11 cellular contexts compared by ENCODE assay signal in the genomic region with DNA sequence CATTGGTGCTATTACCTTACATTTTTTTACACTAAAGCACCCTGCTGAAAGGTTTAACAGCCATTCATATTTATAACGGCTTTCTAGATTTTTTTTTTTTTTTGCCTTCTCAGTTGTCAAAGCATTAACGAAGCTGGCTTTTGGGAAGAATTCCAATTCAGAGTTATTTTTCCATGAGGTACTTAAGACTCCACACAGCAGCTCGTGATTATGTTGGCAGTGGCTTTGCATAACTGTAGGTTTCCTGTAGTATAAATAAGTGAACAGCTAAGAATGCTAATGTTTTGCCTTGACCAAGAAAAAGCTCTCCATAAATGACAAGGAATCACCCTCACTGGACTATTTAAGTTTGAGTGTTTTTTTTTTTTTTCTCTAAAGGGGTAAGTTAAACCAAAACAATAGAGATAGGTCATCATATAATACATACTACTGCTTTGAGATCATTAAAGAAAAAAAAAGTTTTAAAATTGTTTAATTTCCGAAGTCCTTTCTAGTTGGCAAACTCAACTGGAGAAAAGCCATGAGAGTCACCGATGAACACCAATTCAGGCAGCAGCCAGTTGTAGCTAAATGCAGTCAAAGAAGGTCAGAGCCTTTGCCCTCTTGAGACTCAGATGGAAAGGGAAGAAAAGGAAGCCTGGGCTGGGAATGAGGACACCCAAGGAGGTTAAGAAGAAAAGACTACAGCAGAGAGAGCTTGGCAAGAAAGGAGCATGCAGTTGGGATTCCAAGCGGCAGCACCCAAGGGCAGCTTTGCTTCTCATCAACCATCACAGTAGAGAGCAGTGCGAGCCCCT.
DNase-seq lines count a peak whose midpoint lies in the region; ATAC-seq and TF ChIP-seq lines count a peak whose summit lies in the region.
"Had no signal": no experiment of that assay in that cellular context is flagged by ENCODE, and none has a peak within 500 bp of the region (broad histone marks: within the 10 kb centered on the region; RNA-seq: fewer than 3 reads in every experiment).

No MANE protein-coding gene starts in this region.

- H3K4me1 Mint-ChIP-seq in natural killer cell treated with Interleukin-12 subunit alpha and Interleukin-12 subunit beta and Interleukin-15 and Interleukin-18, amount 100 ng/mL, for 72 hours (ENCODE audit: low read depth in 2 of 2) = no peaks in the 10 kb centered on the region
- H3K4me1 Mint-ChIP-seq: activated naive CD4-positive, alpha-beta T cell treated with anti-CD3 and anti-CD28 coated beads, Interleukin-2, amount 50 U/mL, for 24 hours had no signal

- H3K27me3 Mint-ChIP-seq in natural killer cell treated with Interleukin-12 subunit alpha and Interleukin-12 subunit beta and Interleukin-15 and Interleukin-18, amount 100 ng/mL, for 72 hours = no peaks in the 10 kb centered on the region

- peaks cover 4% of the 10 kb centered on the region for H3K9me3 Mint-ChIP-seq in natural killer cell treated with Interleukin-12 subunit alpha and Interleukin-12 subunit beta and Interleukin-15 and Interleukin-18, amount 100 ng/mL, for 72 hours
- H3K9me3 Mint-ChIP-seq: activated naive CD4-positive, alpha-beta T cell treated with anti-CD3 and anti-CD28 coated beads, Interleukin-2, amount 50 U/mL, for 24 hours had no signal

- no peak for TF ChIP-seq CTCF in foreskin fibroblast (IDR thresholded peaks at IDR 0.05; ENCODE audit: low read depth, low read length)

- H3K4me3 Mint-ChIP-seq in natural killer cell treated with Interleukin-12 subunit alpha and Interleukin-12 subunit beta and Interleukin-15 and Interleukin-18, amount 100 ng/mL, for 72 hours = no peak overlapping the region
- H3K4me3 Mint-ChIP-seq: activated naive CD4-positive, alpha-beta T cell treated with anti-CD3 and anti-CD28 coated beads, Interleukin-2, amount 50 U/mL, for 24 hours had no signal

- in situ Hi-C loops in SK-MEL-5 (cut with HindIII; ENCODE audit: low pct_unique_long_range_greater_than_20kb, low sequenced_read_pairs) = no loop called here

- ATAC-seq in GM21390 (IDR thresholded peaks at IDR 0.05; ENCODE audit: unreplicated experiment) = no peak
- no peak for ATAC-seq in natural killer cell treated with Interleukin-12 subunit alpha and Interleukin-12 subunit beta and Interleukin-15 and Interleukin-18, amount 100 ng/mL, for 72 hours

- DNase-seq in COLO829 (ENCODE audit: low spot score) (peak; percentile 47), SK-MEL-5 (ENCODE audit: low read depth, low spot score) (peak; percentile 29), foreskin fibroblast (peak; percentile 46 to 47), pulmonary artery endothelial cell (ENCODE audit: low read depth, low spot score) (peak; percentile 60), NCI-H82 treated with DMSO at 0.1 percent for 48 hours (lab: John Stamatoyannopoulos, UW; ENCODE audit: unreplicated experiment) (no peak), MV-4-11 (lab: John Stamatoyannopoulos, UW) (no peak)
- DNase-seq in natural killer cell treated with Interleukin-12 subunit alpha and Interleukin-12 subunit beta and Interleukin-15 and Interleukin-18, amount 100 ng/mL, for 72 hours (ENCODE audit: low spot score) = no peak
- DNase-seq: activated CD8-positive, alpha-beta memory T cell treated with anti-CD3 and anti-CD28 coated beads for 24 hours; T-helper 1 cell had no signal

- no peaks in the 10 kb centered on the region for H3K36me3 Mint-ChIP-seq in natural killer cell treated with Interleukin-12 subunit alpha and Interleukin-12 subunit beta and Interleukin-15 and Interleukin-18, amount 100 ng/mL, for 72 hours
- H3K36me3 Mint-ChIP-seq: activated naive CD4-positive, alpha-beta T cell treated with anti-CD3 and anti-CD28 coated beads, Interleukin-2, amount 50 U/mL, for 24 hours had no signal

- no peak overlapping the region for H3K4me3 ChIP-seq in foreskin fibroblast (ENCODE audit: low read depth in 1 of 2, low read length in 2 of 2)

- H3K27ac Mint-ChIP-seq in natural killer cell treated with Interleukin-12 subunit alpha and Interleukin-12 subunit beta and Interleukin-15 and Interleukin-18, amount 100 ng/mL, for 72 hours = no peak overlapping the region
- H3K27ac Mint-ChIP-seq: activated naive CD4-positive, alpha-beta T cell treated with anti-CD3 and anti-CD28 coated beads, Interleukin-2, amount 50 U/mL, for 24 hours had no signal

Comparison
In these comparisons a context has a peak if more than half of its experiments do, and no peak if none do; other contexts are left out.
1. DNase-seq: peak in COLO829 (single experiment), SK-MEL-5 (single experiment), foreskin fibroblast (2 of 2) and pulmonary artery endothelial cell (single experiment); none in natural killer cell treated with Interleukin-12 subunit alpha and Interleukin-12 subunit beta and Interleukin-15 and Interleukin-18, amount 100 ng/mL, for 72 hours (single experiment), NCI-H82 treated with DMSO at 0.1 percent for 48 hours (single experiment) and MV-4-11 (single experiment).